ENCODE assay signal across 14 cellular contexts in the genomic region with DNA sequence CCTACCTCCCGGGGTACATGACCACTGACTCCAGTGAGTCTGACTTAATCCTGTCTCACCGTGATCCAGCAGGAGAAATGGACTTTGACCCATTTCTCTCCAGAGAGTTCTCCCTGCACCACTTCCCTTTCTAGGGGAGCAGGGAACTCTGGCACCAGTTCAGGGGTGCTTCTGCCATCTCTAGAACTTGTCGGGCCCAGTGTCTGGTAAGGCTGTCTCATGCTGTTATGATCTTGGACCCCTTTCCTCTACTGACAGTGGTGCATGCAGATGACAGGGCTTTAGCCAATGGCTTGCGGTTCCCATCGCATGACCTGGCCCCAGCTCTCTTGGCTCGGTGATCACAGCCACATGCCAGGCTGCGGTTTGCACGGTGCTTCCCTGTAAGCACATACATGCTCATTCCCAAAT.
DNase-seq lines count a peak whose midpoint lies in the region; ATAC-seq and TF ChIP-seq lines count a peak whose summit lies in the region.
"Had no signal": no experiment of that assay in that cellular context is flagged by ENCODE, and none has a peak within 500 bp of the region (broad histone marks: within the 10 kb centered on the region; RNA-seq: fewer than 3 reads in every experiment).

No MANE protein-coding gene starts in this region.

- no peaks in the 10 kb centered on the region for H3K9me3 ChIP-seq in lower lobe of right lung
- no peaks in the 10 kb centered on the region for H3K9me3 ChIP-seq in Karpas-422 (ENCODE audit: low read length)
- H3K9me3 ChIP-seq: gastroesophageal sphincter had no signal

- peaks cover 38% of the 10 kb centered on the region for H3K4me1 Mint-ChIP-seq in glutamatergic neuron (ENCODE audit: low read depth, unreplicated experiment)
- H3K4me1 Mint-ChIP-seq in stimulated activated naive CD8-positive, alpha-beta T cell treated with anti-CD3 and anti-CD28 coated beads, Interleukin-15, amount 100 ng/mL, for 72 hours, result no peaks in the 10 kb centered on the region

- no peak overlapping the region for H3K4me2 ChIP-seq in Karpas-422 (ENCODE audit: low read depth, low read length, poor library complexity, severe bottlenecking)

- in situ Hi-C loops in astrocyte of the cerebellum (cut with HindIII; ENCODE audit: low sequenced_read_pairs), result no loop called here

- H3K36me3 Mint-ChIP-seq in glutamatergic neuron (ENCODE audit: unreplicated experiment), result no peaks in the 10 kb centered on the region
- H3K36me3 Mint-ChIP-seq: WTC11 had no signal

- peaks cover 5% of the 10 kb centered on the region for H3K9me3 Mint-ChIP-seq in glutamatergic neuron (ENCODE audit: unreplicated experiment)
- H3K9me3 Mint-ChIP-seq in stimulated activated naive CD8-positive, alpha-beta T cell treated with anti-CD3 and anti-CD28 coated beads, Interleukin-15, amount 100 ng/mL, for 72 hours, result peaks cover 0 to 4% of the 10 kb centered on the region in 2 donors
- H3K9me3 Mint-ChIP-seq: stimulated activated naive CD8-positive, alpha-beta T cell treated with anti-CD3 and anti-CD28 coated beads, Interleukin-15, Interleukin-2, amounts not matched to agents 100 ng/mL and 50 ng/mL, for 24 hours; WTC11 had no signal

- no peaks in the 10 kb centered on the region for H3K9me2 ChIP-seq in Karpas-422 (replicated peaks; ENCODE audit: insufficient read depth, low read length)

- H3K27me3 ChIP-seq in lower lobe of right lung (ENCODE audit: low read depth), result no peaks in the 10 kb centered on the region
- H3K27me3 ChIP-seq in Karpas-422 (ENCODE audit: low read length), result no peaks in the 10 kb centered on the region
- H3K27me3 ChIP-seq: gastroesophageal sphincter had no signal

- H3K4me3 ChIP-seq in astrocyte of the cerebellum (ENCODE audit: low read depth, low read length) (no peak overlapping the region), lower lobe of right lung (no peak overlapping the region), Karpas-422 (ENCODE audit: low read length) (no peak overlapping the region)
- H3K4me3 ChIP-seq: gastroesophageal sphincter had no signal

- no peak overlapping the region for H2AFZ ChIP-seq in Karpas-422 (ENCODE audit: low read length)

- peaks cover 83% of the 10 kb centered on the region for H3K79me2 ChIP-seq in Karpas-422 (ENCODE audit: low read length)

- peaks cover 9% of the 10 kb centered on the region for H3K36me3 ChIP-seq in lower lobe of right lung
- no peaks in the 10 kb centered on the region; the same call in 1 of the 2 replicates for H3K36me3 ChIP-seq in Karpas-422 (ENCODE audit: insufficient read depth, low read length)

- no peaks in the 10 kb centered on the region for H3K4me1 ChIP-seq in lower lobe of right lung
- peaks cover 4% of the 10 kb centered on the region; the same call in 1 of the 2 replicates for H3K4me1 ChIP-seq in Karpas-422 (ENCODE audit: low read length)
- H3K4me1 ChIP-seq: gastroesophageal sphincter had no signal

- H3K27ac ChIP-seq in lower lobe of right lung (no peak overlapping the region), Karpas-422 (ENCODE audit: low read length) (no peak overlapping the region)
- H3K27ac ChIP-seq: gastroesophageal sphincter had no signal

- H3K27me3 Mint-ChIP-seq in glutamatergic neuron (ENCODE audit: unreplicated experiment), result peaks cover 11% of the 10 kb centered on the region
- no peaks in the 10 kb centered on the region for H3K27me3 Mint-ChIP-seq in stimulated activated naive CD8-positive, alpha-beta T cell treated with anti-CD3 and anti-CD28 coated beads, Interleukin-15, amount 100 ng/mL, for 72 hours
- H3K27me3 Mint-ChIP-seq: stimulated activated naive CD8-positive, alpha-beta T cell treated with anti-CD3 and anti-CD28 coated beads, Interleukin-15, Interleukin-2, amounts not matched to agents 100 ng/mL and 50 ng/mL, for 24 hours had no signal

- DNase-seq in HT-29 (ENCODE audit: low spot score), result peak; percentile 47
- peak; percentile 63 for DNase-seq in astrocyte of the cerebellum (ENCODE audit: low read depth)
- DNase-seq in glutamatergic neuron, result peak; percentile 32
- peak; percentile 61 for DNase-seq in retina
- no peak for DNase-seq in lower lobe of right lung
- no peak for DNase-seq in Karpas-422
- no peak for DNase-seq in stimulated activated naive CD8-positive, alpha-beta T cell treated with anti-CD3 and anti-CD28 coated beads, Interleukin-15, amount 100 ng/mL, for 72 hours
- no peak for DNase-seq in NCI-H2081 treated with DMSO at 0.1 percent for 48 hours (lab: John Stamatoyannopoulos, UW)
- DNase-seq: activated naive CD4-positive, alpha-beta T cell treated with Interleukin-2 at 50 U/mL for 16 hours; effector memory CD4-positive, alpha-beta T cell; NCI-H187 had no signal

- no peak for ATAC-seq in lower lobe of right lung
- ATAC-seq in stimulated activated naive CD8-positive, alpha-beta T cell treated with anti-CD3 and anti-CD28 coated beads, Interleukin-15, amount 100 ng/mL, for 72 hours, result no peak
- ATAC-seq: gastroesophageal sphincter, WTC11 had no signal

- TF ChIP-seq CTCF in astrocyte of the cerebellum (IDR thresholded peaks at IDR 0.05; ENCODE audit: low read depth, low read length, missing control alignments), result no peak
- TF ChIP-seq CTCF in glutamatergic neuron (IDR thresholded peaks at IDR 0.05; ENCODE audit: partially characterized antibody, unreplicated experiment), result no peak
- no peak for TF ChIP-seq CTCF in lower lobe of right lung (IDR thresholded peaks at IDR 0.05)

- H4K20me1 ChIP-seq in Karpas-422 (ENCODE audit: insufficient read depth, low read depth, low read length), result no peaks in the 10 kb centered on the region

- H3K4me3 Mint-ChIP-seq in glutamatergic neuron (ENCODE audit: unreplicated experiment), result no peak overlapping the region
- no peak overlapping the region for H3K4me3 Mint-ChIP-seq in stimulated activated naive CD8-positive, alpha-beta T cell treated with anti-CD3 and anti-CD28 coated beads, Interleukin-15, amount 100 ng/mL, for 72 hours
- H3K4me3 Mint-ChIP-seq: stimulated activated naive CD8-positive, alpha-beta T cell treated with anti-CD3 and anti-CD28 coated beads, Interleukin-15, Interleukin-2, amounts not matched to agents 100 ng/mL and 50 ng/mL, for 24 hours; WTC11 had no signal

- no peak overlapping the region for H3K9ac ChIP-seq in Karpas-422 (ENCODE audit: low read length)

- H3K27ac Mint-ChIP-seq in glutamatergic neuron (ENCODE audit: unreplicated experiment), result peak overlapping the region; percentile 93
- H3K27ac Mint-ChIP-seq in stimulated activated naive CD8-positive, alpha-beta T cell treated with anti-CD3 and anti-CD28 coated beads, Interleukin-15, amount 100 ng/mL, for 72 hours, result no peak overlapping the region
- H3K27ac Mint-ChIP-seq: stimulated activated naive CD8-positive, alpha-beta T cell treated with anti-CD3 and anti-CD28 coated beads, Interleukin-15, Interleukin-2, amounts not matched to agents 100 ng/mL and 50 ng/mL, for 24 hours; WTC11 had no signal

- intact Hi-C loops in lower lobe of right lung (cut with DNase I), result no loop called here

Comparison
In these comparisons a context has a peak if more than half of its experiments do, and no peak if none do; other contexts are left out.
1. DNase-seq: peak in HT-29 (single experiment), astrocyte of the cerebellum (single experiment), glutamatergic neuron (single experiment) and retina (single experiment); none in lower lobe of right lung (single experiment), Karpas-422 (single experiment), stimulated activated naive CD8-positive, alpha-beta T cell treated with anti-CD3 and anti-CD28 coated beads, Interleukin-15, amount 100 ng/mL, for 72 hours (0 of 2) and NCI-H2081 treated with DMSO at 0.1 percent for 48 hours (single experiment).